In the genomic region with DNA sequence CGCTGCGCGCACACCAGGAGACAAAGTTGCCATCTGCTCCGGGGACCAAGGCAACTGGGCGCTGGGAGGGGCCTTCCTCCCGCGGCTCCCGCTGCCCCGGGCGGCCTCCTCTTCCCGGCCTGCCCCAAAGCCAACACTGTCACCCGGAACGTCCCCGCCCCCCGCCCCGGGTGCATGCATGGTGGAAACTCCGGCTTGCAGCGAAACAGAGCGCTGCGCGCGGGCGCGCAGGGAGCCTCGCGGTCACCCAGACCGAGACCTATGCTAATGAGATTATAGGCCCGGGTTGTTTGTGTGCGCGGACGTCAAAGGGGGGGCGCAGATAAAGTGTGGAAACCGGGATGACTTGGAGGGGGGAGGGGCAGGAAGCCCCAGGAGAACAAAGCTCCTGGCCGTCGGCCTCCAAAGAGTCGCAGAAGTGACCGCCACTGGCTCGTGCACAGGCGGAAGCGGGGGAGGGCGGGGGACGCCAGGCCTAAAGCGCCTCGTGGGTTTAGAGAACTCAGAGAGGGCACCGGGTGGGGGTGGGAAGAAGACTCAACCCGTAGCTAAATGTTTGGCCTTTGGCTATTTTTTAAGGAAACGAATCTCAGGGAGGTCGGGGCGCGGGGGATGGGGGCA, we compare ENCODE assay signal across 8 cellular contexts.
A peak's percentile ranks its signal among the peaks of the same experiment; 100 is the strongest.
DNase-seq lines count a peak whose midpoint lies in the region; ATAC-seq and TF ChIP-seq lines count a peak whose summit lies in the region.

No MANE protein-coding gene starts in this region.

- H3K4me3 ChIP-seq in hepatocyte: peak overlapping the region; percentile 14

- H4K20me1 ChIP-seq in hepatocyte (ENCODE audit: insufficient read depth, poor library complexity, severe bottlenecking): no peaks in the 10 kb centered on the region

- peaks cover 72% of the 10 kb centered on the region for H3K27me3 ChIP-seq in hepatocyte

- H3K36me3 ChIP-seq in hepatocyte (replicated peaks; ENCODE audit: insufficient read depth, low read depth): no peaks in the 10 kb centered on the region

- ATAC-seq in stimulated activated memory B cell treated with anti-CD40 and anti-IgM and Interleukin-4, amounts not matched to agents 10 μg/mL and 1 μg/mL and 100 μg/mL, for 72 hours: no peak
- ATAC-seq in GM19452 (IDR thresholded peaks at IDR 0.05; ENCODE audit: unreplicated experiment) (no peak), GM19023 (IDR thresholded peaks at IDR 0.05; ENCODE audit: unreplicated experiment) (no peak), GM19463 (IDR thresholded peaks at IDR 0.05; ENCODE audit: unreplicated experiment) (no peak)

- H3K27me3 Mint-ChIP-seq in stimulated activated memory B cell treated with anti-CD40 and anti-IgM and Interleukin-4, amounts not matched to agents 10 μg/mL and 1 μg/mL and 100 μg/mL, for 72 hours: peaks cover 52% of the 10 kb centered on the region

- H3K9me2 ChIP-seq in hepatocyte (replicated peaks; ENCODE audit: insufficient read depth): no peaks in the 10 kb centered on the region

- H3K36me3 Mint-ChIP-seq in stimulated activated memory B cell treated with anti-CD40 and anti-IgM and Interleukin-4, amounts not matched to agents 10 μg/mL and 1 μg/mL and 100 μg/mL, for 72 hours: no peaks in the 10 kb centered on the region

- 11% methylated on average over 36 of the region's 50 CpGs for WGBS in hepatocyte (ENCODE audit: low lambda C conversion rate, missing lambda C conversion rate)

- H3K27ac ChIP-seq in hepatocyte: no peak overlapping the region

- peak overlapping the region; percentile 15 for H2AFZ ChIP-seq in hepatocyte

- H3K4me2 ChIP-seq in hepatocyte: peak overlapping the region; percentile 87

- peaks cover 40% of the 10 kb centered on the region for H3K4me1 Mint-ChIP-seq in stimulated activated memory B cell treated with anti-CD40 and anti-IgM and Interleukin-4, amounts not matched to agents 10 μg/mL and 1 μg/mL and 100 μg/mL, for 72 hours

- peak; percentile 45 for DNase-seq in stimulated activated CD4-positive, alpha-beta T cell treated with anti-CD3 and anti-CD28 coated beads, Interleukin-12 subunit alpha, Interleukin-12 subunit beta, amount 100 ng/mL, for 4 hours
- no peak for DNase-seq in stimulated activated CD4-positive, alpha-beta T cell treated with anti-CD3 and anti-CD28 coated beads, Interleukin-2, amount 100 ng/mL, for 48 hours
- peak; percentile 77 for DNase-seq in activated CD8-positive, alpha-beta memory T cell treated with anti-CD3 and anti-CD28 coated beads for 24 hours
- DNase-seq in hepatocyte (ENCODE audit: low spot score): peak; percentile 54

- no peak for TF ChIP-seq CTCF in hepatocyte (IDR thresholded peaks at IDR 0.05; ENCODE audit: poor library complexity)

- H3K79me2 ChIP-seq in hepatocyte: no peaks in the 10 kb centered on the region

- peak overlapping the region; percentile 35 for H3K27ac Mint-ChIP-seq in stimulated activated memory B cell treated with anti-CD40 and anti-IgM and Interleukin-4, amounts not matched to agents 10 μg/mL and 1 μg/mL and 100 μg/mL, for 72 hours

- no peaks in the 10 kb centered on the region for H3K9me3 ChIP-seq in hepatocyte (ENCODE audit: low read depth)

- H3K4me3 Mint-ChIP-seq in stimulated activated memory B cell treated with anti-CD40 and anti-IgM and Interleukin-4, amounts not matched to agents 10 μg/mL and 1 μg/mL and 100 μg/mL, for 72 hours: peak overlapping the region; percentile 64

- H3K9me3 Mint-ChIP-seq in stimulated activated memory B cell treated with anti-CD40 and anti-IgM and Interleukin-4, amounts not matched to agents 10 μg/mL and 1 μg/mL and 100 μg/mL, for 72 hours: no peaks in the 10 kb centered on the region

- peaks cover 78% of the 10 kb centered on the region for H3K4me1 ChIP-seq in hepatocyte (ENCODE audit: insufficient read depth)

Comparison
In these comparisons a context has a peak if more than half of its experiments do, and no peak if none do; other contexts are left out.
1. DNase-seq: peak in stimulated activated CD4-positive, alpha-beta T cell treated with anti-CD3 and anti-CD28 coated beads, Interleukin-12 subunit alpha, Interleukin-12 subunit beta, amount 100 ng/mL, for 4 hours (single experiment), activated CD8-positive, alpha-beta memory T cell treated with anti-CD3 and anti-CD28 coated beads for 24 hours (single experiment) and hepatocyte (single experiment); none in stimulated activated CD4-positive, alpha-beta T cell treated with anti-CD3 and anti-CD28 coated beads, Interleukin-2, amount 100 ng/mL, for 48 hours (0 of 2).